8 cellular contexts compared by ENCODE assay signal in the genomic region with DNA sequence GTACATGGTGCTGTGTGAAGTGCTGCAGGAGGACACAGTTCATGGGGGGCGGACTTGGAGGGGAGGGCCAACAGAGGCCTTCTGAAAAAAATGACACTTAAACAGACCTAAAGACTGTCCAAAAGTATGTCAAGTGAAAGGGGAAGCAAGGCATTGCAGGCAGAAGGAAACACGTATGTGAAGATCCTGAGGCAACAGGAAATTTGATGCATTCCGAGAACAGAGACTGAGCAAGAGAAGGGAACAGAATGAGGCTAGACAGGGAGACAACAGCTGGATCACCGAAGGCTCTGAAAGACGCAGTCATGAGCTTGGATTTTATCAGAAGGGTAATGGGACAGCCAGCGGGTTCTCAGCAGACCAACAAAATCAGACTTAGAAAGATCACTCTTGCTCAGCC. TPM values are rescaled to one million over a fixed set of nuclear protein-coding genes. Genes with fewer than 3 reads are reported as not detected.
A peak's percentile ranks its signal among the peaks of the same experiment; 100 is the strongest.
DNase-seq lines count a peak whose midpoint lies in the region; ATAC-seq and TF ChIP-seq lines count a peak whose summit lies in the region.

No MANE protein-coding gene starts in this region.

- H3K36me3 ChIP-seq in PC-9 (ENCODE audit: low read depth), result 0 out of 2 replicates have a peak, but pooled peaks cover 7% of the 10 kb centered on the region
- peaks cover 17% of the 10 kb centered on the region for H3K36me3 ChIP-seq in rectal smooth muscle tissue (ENCODE audit: control insufficient read depth, insufficient read depth, low read length)
- H3K36me3 ChIP-seq in gastroesophageal sphincter, result peaks cover 0 to 31% of the 10 kb centered on the region in 2 donors

- no peak overlapping the region for H3K9ac ChIP-seq in rectal smooth muscle tissue (ENCODE audit: low read length)

- H3K4me2 ChIP-seq in PC-9, result peak overlapping the region; percentile 100

- ATAC-seq in HG02884 (IDR thresholded peaks at IDR 0.05; ENCODE audit: unreplicated experiment) (no peak), gastroesophageal sphincter (no peak)

- H3K79me2 ChIP-seq in PC-9 (ENCODE audit: low read depth), result peaks cover 45% of the 10 kb centered on the region

- TF ChIP-seq CTCF in GM12864 (IDR thresholded peaks at IDR 0.05; ENCODE audit: low read depth, low read length, missing control alignments) (no peak), PC-9 (conservative IDR thresholded peaks at IDR 0.05) (no peak), epithelial cell of proximal tubule (conservative IDR thresholded peaks at IDR 0.05; ENCODE audit: low read depth, low read length) (no peak), gastroesophageal sphincter (IDR thresholded peaks at IDR 0.05) (no peak)

- H2AFZ ChIP-seq in PC-9, result no peak overlapping the region

- CTCF ChIA-PET in PC-9 (lab: Charles Lee), result no interaction called here

- peaks cover 16% of the 10 kb centered on the region for H4K20me1 ChIP-seq in PC-9 (ENCODE audit: insufficient read depth)

- H3K9me2 ChIP-seq in PC-9 (ENCODE audit: insufficient read depth), result no peaks in the 10 kb centered on the region

- H3K9me3 ChIP-seq in PC-9 (ENCODE audit: insufficient read depth, low read depth), result no peaks in the 10 kb centered on the region
- H3K9me3 ChIP-seq in gastroesophageal sphincter, result no peaks in the 10 kb centered on the region

- DNase-seq in GM12864 (ENCODE audit: low read depth) (no peak), PC-9 (no peak), epithelial cell of proximal tubule (ENCODE audit: low read depth) (no peak), DMS53 treated with DMSO at 0.1 percent for 48 hours (lab: John Stamatoyannopoulos, UW; ENCODE audit: unreplicated experiment) (no peak)
- DNase-seq in central memory CD4-positive, alpha-beta T cell, result no peak

- no peaks in the 10 kb centered on the region for H3K27me3 ChIP-seq in PC-9 (ENCODE audit: insufficient read depth, low read depth)
- H3K27me3 ChIP-seq in rectal smooth muscle tissue (ENCODE audit: control insufficient read depth, insufficient read depth, low read length), result no peaks in the 10 kb centered on the region
- H3K27me3 ChIP-seq in gastroesophageal sphincter, result no peaks in the 10 kb centered on the region

- no peak for TF ChIP-seq EP300 in gastroesophageal sphincter (IDR thresholded peaks at IDR 0.05)

- peaks cover 22% of the 10 kb centered on the region for H3K4me1 ChIP-seq in PC-9 (replicated peaks; ENCODE audit: insufficient read depth)
- H3K4me1 ChIP-seq in rectal smooth muscle tissue (ENCODE audit: control insufficient read depth, insufficient read depth, low read length), result peaks cover 8% of the 10 kb centered on the region
- H3K4me1 ChIP-seq in gastroesophageal sphincter, result peaks cover 2 to 60% (median 18%) of the 10 kb centered on the region in 3 donors

- POLR2A ChIA-PET in PC-9 (lab: Charles Lee; ENCODE audit: unreplicated experiment), result interaction anchor here (0.7 kb wide), 1 partner anchor 8 kb away, joined by 4 read pairs; no protein-coding TSS in a partner anchor

- peak overlapping the region; percentile 77 for H3K4me3 ChIP-seq in GM12864 (ENCODE audit: low read depth, low read length)
- peak overlapping the region; percentile 87 for H3K4me3 ChIP-seq in PC-9
- peak overlapping the region; percentile 73 for H3K4me3 ChIP-seq in epithelial cell of proximal tubule (ENCODE audit: low read depth, low read length)
- peak overlapping the region; percentile 96 for H3K4me3 ChIP-seq in rectal smooth muscle tissue (ENCODE audit: low read length)
- H3K4me3 ChIP-seq in gastroesophageal sphincter, result peak overlapping the region in 1 of 2 donors; percentile 94

- intact Hi-C loops in PC-9 (cut with micrococcal nuclease; ENCODE audit: unreplicated experiment), result no loop called here

- TSS peak; percentile 16 for BruUV-seq in PC-9 (replicated peaks; lab: Mats Ljungman, UMichigan)

- TF ChIP-seq POLR2A in gastroesophageal sphincter (IDR thresholded peaks at IDR 0.05), result no peak

- WGBS in gastroesophageal sphincter (ENCODE audit: low coverage in 1 of 2), 2 donors, result 48 to 50% methylated on average over 4 to 6 of the region's 6 CpGs

- no peak overlapping the region for H3K27ac ChIP-seq in PC-9
- H3K27ac ChIP-seq in rectal smooth muscle tissue (ENCODE audit: low read depth, low read length), result no peak overlapping the region
- H3K27ac ChIP-seq in gastroesophageal sphincter, result peak overlapping the region in 2 of 4 donors; percentile 96 to 98

- peaks cover 12% of the 10 kb centered on the region; the same call in 1 of the 2 replicates for H3F3A ChIP-seq in PC-9 (ENCODE audit: insufficient read depth, low read depth)

RNA-seq across cellular contexts. Expression of gene IFT20, which starts 1.1 kb away (rescaled TPM):
- total RNA-seq in PC-9 (2021), result 35.3 and 42.3 TPM in 2 replicates
- 30.2 and 32.9 TPM in 2 replicates for total RNA-seq in epithelial cell of proximal tubule
- total RNA-seq in gastroesophageal sphincter, result 10 to 100 TPM; 34.1 to 56.5 (median 51.4) TPM

RNA-seq across cellular contexts. Expression of gene TNFAIP1, which starts 1.4 kb away (rescaled TPM):
- total RNA-seq in PC-9 (2021) (46.8 and 48.8 TPM in 2 replicates), epithelial cell of proximal tubule (69.3 and 72.4 TPM in 2 replicates), gastroesophageal sphincter (10 to 100 TPM; 19.1 to 53.2 (median 30.4) TPM)

RNA-seq across cellular contexts. Expression of gene TMEM97, which starts 15.2 kb away (rescaled TPM):
- total RNA-seq in PC-9 (2021), result 28.8 and 46.4 TPM in 2 replicates
- 28.5 and 69.8 TPM in 2 replicates for total RNA-seq in epithelial cell of proximal tubule
- total RNA-seq in gastroesophageal sphincter, result 1 to 10 TPM; 4.5 to 9.2 (median 7.2) TPM

RNA-seq across cellular contexts. Expression of gene POLDIP2, which starts 23.2 kb away (rescaled TPM):
- 84.5 and 98.2 TPM in 2 replicates for total RNA-seq in PC-9 (2021)
- 96.4 and 131 TPM in 2 replicates for total RNA-seq in epithelial cell of proximal tubule
- total RNA-seq in gastroesophageal sphincter, result 100 to 1,000 TPM in 1 of 4 donors, 10 to 100 TPM in 3; 71.1 to 108 (median 77.8) TPM

RNA-seq across cellular contexts. Expression of gene SEBOX, which starts 30.8 kb away (rescaled TPM):
- not detected in 2 replicates for total RNA-seq in PC-9 (2021)
- not detected in 2 replicates for total RNA-seq in epithelial cell of proximal tubule
- not detected for total RNA-seq in gastroesophageal sphincter
